ENCODE assay signal across 1 cellular context in genomic region chr6:33248932-33249731, GRCh38.
TF ChIP-seq lines count a peak whose summit lies in the region.

No MANE protein-coding gene starts in this region.

TF ChIP-seq in K562, 482 proteins besides CTCF, POLR2A, EP300 and RAD21 (continued from another document and continues in another):
- no peak for TF ChIP-seq ZBTB40 (IDR thresholded peaks at IDR 0.05)
- no peak for TF ChIP-seq ZBTB40 (CRISPR knock-in tag; IDR thresholded peaks at IDR 0.05)
- no peak for TF ChIP-seq PCBP1 (IDR thresholded peaks at IDR 0.05; ENCODE audit: low read depth, low read length, poor library complexity, severe bottlenecking)
- TF ChIP-seq BRF2 (IDR thresholded peaks at IDR 0.05; ENCODE audit: borderline replicate concordance, insufficient read depth, insufficient read length), result no peak
- TF ChIP-seq ZZZ3 (IDR thresholded peaks at IDR 0.05), result no peak
- TF ChIP-seq ZNF644 (tag; IDR thresholded peaks at IDR 0.05; ENCODE audit: low read depth), result no peak
- TF ChIP-seq COPS2 (conservative IDR thresholded peaks at IDR 0.05), result no peak
- TF ChIP-seq ILK (tag; IDR thresholded peaks at IDR 0.05; ENCODE audit: borderline replicate concordance, low read depth), result no peak
- TF ChIP-seq ARHGAP35 (IDR thresholded peaks at IDR 0.05; ENCODE audit: partially characterized antibody), result no peak
- TF ChIP-seq MED1 (CRISPR knock-in tag; IDR thresholded peaks at IDR 0.05; ENCODE audit: borderline replicate concordance), result no peak
- TF ChIP-seq JUND (IDR thresholded peaks at IDR 0.05; ENCODE audit: borderline replicate concordance, low read depth, low read length), result peak; percentile 72
- TF ChIP-seq JUND (tag; IDR thresholded peaks at IDR 0.05; ENCODE audit: borderline replicate concordance, low read depth, low read length), result peak; percentile 21; the same call in 1 of the 3 replicates
- no peak for TF ChIP-seq ZNF324 (CRISPR knock-in tag; IDR thresholded peaks at IDR 0.05)
- TF ChIP-seq ZEB2 (IDR thresholded peaks at IDR 0.05), result no peak
- TF ChIP-seq ZNF217 (CRISPR knock-in tag; IDR thresholded peaks at IDR 0.05), result no peak
- no peak for TF ChIP-seq ZNF75A (CRISPR knock-in tag; IDR thresholded peaks at IDR 0.05)
- TF ChIP-seq ZNF764 (CRISPR knock-in tag; IDR thresholded peaks at IDR 0.05; ENCODE audit: low read depth), result no peak
- TF ChIP-seq CCAR2 (IDR thresholded peaks at IDR 0.05; ENCODE audit: low read depth, low read length), result no peak
- TF ChIP-seq POLR3A (IDR thresholded peaks at IDR 0.05; ENCODE audit: borderline replicate concordance, extremely low read depth, insufficient read depth, insufficient read length), result no peak
- TF ChIP-seq FOXP1 (CRISPR knock-in tag; IDR thresholded peaks at IDR 0.05), result peak; percentile 87
- no peak for TF ChIP-seq TCF7L2 (IDR thresholded peaks at IDR 0.05; ENCODE audit: low read depth, low read length)
- TF ChIP-seq NR2C1 (IDR thresholded peaks at IDR 0.05), result peak; percentile 58
- TF ChIP-seq NR2C1 (tag; IDR thresholded peaks at IDR 0.05), result peak; percentile 77
- TF ChIP-seq ZNF311 (CRISPR knock-in tag; IDR thresholded peaks at IDR 0.05), result no peak
- no peak for TF ChIP-seq TRIM28 (IDR thresholded peaks at IDR 0.05)
- TF ChIP-seq SPI1 (IDR thresholded peaks at IDR 0.05; ENCODE audit: borderline replicate concordance, low read depth, low read length), result peak; percentile 51; the same call in 1 of the 2 replicates
- peak; percentile 98 for TF ChIP-seq PKNOX1 (IDR thresholded peaks at IDR 0.05)
- peak; percentile 96 for TF ChIP-seq PHF8 (IDR thresholded peaks at IDR 0.05; ENCODE audit: borderline replicate concordance, low read length)
- TF ChIP-seq FOXJ3 (CRISPR knock-in tag; IDR thresholded peaks at IDR 0.05), result no peak
- 0 out of 2 replicates have a peak, but pooled peaks have one; percentile 50 for TF ChIP-seq PHB (CRISPR knock-in tag; IDR thresholded peaks at IDR 0.05)
- TF ChIP-seq ZNF584 (CRISPR knock-in tag; IDR thresholded peaks at IDR 0.05; ENCODE audit: low read depth), result no peak
- peak; percentile 65 for TF ChIP-seq PRDM10 (IDR thresholded peaks at IDR 0.05; ENCODE audit: partially characterized antibody)
- TF ChIP-seq PHF20 (IDR thresholded peaks at IDR 0.05; ENCODE audit: partially characterized antibody), result peak; percentile 77
- TF ChIP-seq U2AF2 (optimal IDR thresholded peaks at IDR 0.05; ENCODE audit: low read depth, low read length), result no peak
- no peak for TF ChIP-seq HMGXB4 (CRISPR knock-in tag; IDR thresholded peaks at IDR 0.05)
- TF ChIP-seq NFE2L1 (tag; IDR thresholded peaks at IDR 0.05; ENCODE audit: borderline replicate concordance, low read depth), result no peak
- peak; percentile 45 for TF ChIP-seq E2F8 (IDR thresholded peaks at IDR 0.05; ENCODE audit: low read depth, partially characterized antibody)
- TF ChIP-seq RUNX1 (IDR thresholded peaks at IDR 0.05; ENCODE audit: low read depth), result 0 out of 2 replicates have a peak, but pooled peaks have one; percentile 43
- peak; percentile 91 for TF ChIP-seq HMGN3 (IDR thresholded peaks at IDR 0.05; ENCODE audit: borderline replicate concordance, extremely low read depth, insufficient read length, low read depth, low read length)
- no peak; the same call in 1 of the 2 replicates for TF ChIP-seq THRAP3 (IDR thresholded peaks at IDR 0.05; ENCODE audit: borderline replicate concordance)
- peak in 1 of 2 experiments; percentile 24; a peak in 1 of 4 replicates for TF ChIP-seq KDM1A (IDR thresholded peaks at IDR 0.05)
- TF ChIP-seq ZKSCAN1 (IDR thresholded peaks at IDR 0.05; ENCODE audit: low read depth, low read length), result peak; percentile 40; the same call in 1 of the 2 replicates
- peak; percentile 91 for TF ChIP-seq POLR2H (tag; IDR thresholded peaks at IDR 0.05; ENCODE audit: low read depth)
- TF ChIP-seq IFI16 (CRISPR knock-in tag; IDR thresholded peaks at IDR 0.05), result no peak
